ENCODE assay signal across 12 cellular contexts in the genomic region with DNA sequence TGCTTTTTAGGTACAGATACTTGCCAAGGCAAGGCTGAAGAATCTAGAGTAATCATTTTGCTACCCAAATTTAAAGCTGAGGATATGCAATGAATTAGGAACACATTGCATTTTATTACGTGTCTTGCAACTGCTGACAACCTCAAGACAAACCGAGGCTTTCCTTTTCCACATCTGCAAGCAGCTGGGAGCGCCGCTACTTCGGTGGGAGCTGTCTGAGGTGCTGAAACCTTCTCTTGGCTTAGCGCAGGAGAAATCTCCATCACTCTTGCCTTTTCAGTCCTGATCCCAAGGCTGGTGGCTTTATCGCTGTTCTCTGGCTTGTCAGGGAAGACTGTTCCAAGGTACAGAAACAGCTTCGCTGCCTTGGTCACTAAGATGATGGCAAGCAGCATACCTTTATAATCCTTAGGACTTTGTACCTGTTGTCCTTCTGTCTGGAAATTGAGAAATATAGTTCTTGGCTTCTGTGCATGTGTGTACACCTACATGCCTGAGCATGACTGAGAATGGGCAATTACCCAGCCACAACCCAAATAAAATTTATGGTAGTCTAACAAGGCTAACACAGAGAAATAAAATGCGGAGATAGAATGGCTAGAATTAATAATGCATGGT. TPM values are rescaled to one million over a fixed set of nuclear protein-coding genes. Genes with fewer than 3 reads are reported as not detected.
A peak's percentile ranks its signal among the peaks of the same experiment; 100 is the strongest.
DNase-seq lines count a peak whose midpoint lies in the region; FAIRE-seq and TF ChIP-seq lines count a peak whose summit lies in the region.
"Not testable (repeated sequence)": the region's sequence is repeated elsewhere in the genome, so short reads cannot be mapped to it uniquely, and the experiment has no call there.
"Had no signal": no experiment of that assay in that cellular context is flagged by ENCODE, and none has a peak within 500 bp of the region (broad histone marks: within the 10 kb centered on the region; RNA-seq: fewer than 3 reads in every experiment).

No MANE protein-coding gene starts in this region.

- not testable (repeated sequence) for TF ChIP-seq RAD21 in SK-N-SH (IDR thresholded peaks at IDR 0.05; ENCODE audit: low read length)

- not testable (repeated sequence) for H3K4me2 ChIP-seq in SK-N-SH; neuronal stem cell (ENCODE audit: insufficient read depth, low read length, poor library complexity, severe bottlenecking)

- not testable (repeated sequence) for H2BK15ac ChIP-seq in neuronal stem cell (ENCODE audit: low read length)

- H3K23ac ChIP-seq in neuronal stem cell (ENCODE audit: low read depth, low read length, poor library complexity) = not testable (repeated sequence)

- not testable (repeated sequence) for H4K8ac ChIP-seq in neuronal stem cell (ENCODE audit: low read depth, low read length)

- POLR2A ChIA-PET in SK-N-SH (lab: Yijun Ruan, JAX) = not testable (repeated sequence)

- H3K9me3 ChIP-seq in SK-N-SH; adipocyte (ENCODE audit: control insufficient read depth, low read length); neuronal stem cell (replicated peaks in 1 of 2; ENCODE audit: control insufficient read depth in 2 of 2, insufficient read depth in 1 of 2, low read depth in 1 of 2, low read length in 2 of 2); uterus: not testable (repeated sequence)

- H3K9me3 Mint-ChIP-seq in endothelial cell (ENCODE audit: unreplicated experiment) = not testable (repeated sequence)

- not testable (repeated sequence) for H3K27ac ChIP-seq in SK-N-SH (ENCODE audit: low read depth in 2 of 2, low read length in 1 of 2); neuronal stem cell (replicated peaks; ENCODE audit: low read length); uterus

- H3K4ac ChIP-seq in neuronal stem cell (ENCODE audit: low read length) = not testable (repeated sequence)

- H3K9ac ChIP-seq in SK-N-SH; adipocyte (ENCODE audit: low read length); neuronal stem cell (ENCODE audit: low read depth, low read length, poor library complexity): not testable (repeated sequence)

- not testable (repeated sequence) for H3K79me2 ChIP-seq in SK-N-SH (ENCODE audit: insufficient read depth)

- H2AFZ ChIP-seq in SK-N-SH (ENCODE audit: low read depth); neuronal stem cell (ENCODE audit: low read length): not testable (repeated sequence)

- not testable (repeated sequence) for H3K4me3 Mint-ChIP-seq in endothelial cell (ENCODE audit: unreplicated experiment)

- not testable (repeated sequence) for TF ChIP-seq EP300 in SK-N-SH (IDR thresholded peaks at IDR 0.05; ENCODE audit: borderline replicate concordance in 1 of 2, low read depth in 1 of 2, low read length in 1 of 2)

- not testable (repeated sequence) for H2AK5ac ChIP-seq in neuronal stem cell (ENCODE audit: low read depth, low read length)

- not testable (repeated sequence) for H3K27me3 ChIP-seq in SK-N-SH (ENCODE audit: insufficient read depth); adipocyte (replicated peaks; ENCODE audit: control insufficient read depth, insufficient read depth, low read length); neuronal stem cell (ENCODE audit: control insufficient read depth in 3 of 3, insufficient read depth in 3 of 3, low read depth in 1 of 3, low read length in 3 of 3); uterus

- not testable (repeated sequence) for H3K36me3 ChIP-seq in SK-N-SH (replicated peaks in 1 of 2; ENCODE audit: control insufficient read depth in 1 of 2, insufficient read depth in 2 of 2, low read length in 1 of 2); adipocyte (ENCODE audit: control insufficient read depth, insufficient read depth, low read length, severe bottlenecking); neuronal stem cell (replicated peaks in 1 of 2; ENCODE audit: control insufficient read depth in 2 of 2, insufficient read depth in 2 of 2, low read length in 2 of 2); uterus

- H2BK12ac ChIP-seq in neuronal stem cell (ENCODE audit: low read length) = not testable (repeated sequence)

- H2BK5ac ChIP-seq in neuronal stem cell (ENCODE audit: low read length) = not testable (repeated sequence)

- H3K79me1 ChIP-seq in neuronal stem cell (ENCODE audit: low read depth, low read length) = not testable (repeated sequence)

- H4K20me1 ChIP-seq in SK-N-SH (ENCODE audit: insufficient read depth) = not testable (repeated sequence)

- not testable (repeated sequence) for TF ChIP-seq CTCF in SK-N-SH (IDR thresholded peaks at IDR 0.05); endothelial cell (IDR thresholded peaks at IDR 0.05; ENCODE audit: unreplicated experiment); uterus (IDR thresholded peaks at IDR 0.05)

- H3K27me3 Mint-ChIP-seq in endothelial cell (ENCODE audit: unreplicated experiment) = not testable (repeated sequence)

- FAIRE-seq in GM19239 (lab: Jason Lieb, UNC) = peak; percentile 35

- not testable (repeated sequence) for DNase-seq in GM19239 (ENCODE audit: insufficient read length, low spot score); SK-N-SH
- DNase-seq in LHCN-M2 (ENCODE audit: low read depth) (peak; percentile 5), adipocyte (ENCODE audit: low read depth) (peak; percentile 50), endothelial cell (ENCODE audit: low spot score) (peak; percentile 82), iPS-NIHi7 (ENCODE audit: extremely low spot score) (peak; percentile 7), neuronal stem cell (ENCODE audit: low spot score) (peak; percentile 77), uterus (peak; percentile 36 to 62)

- not testable (repeated sequence) for H3K9me2 ChIP-seq in SK-N-SH

- not testable (repeated sequence) for H3K18ac ChIP-seq in neuronal stem cell (ENCODE audit: low read length)

- not testable (repeated sequence) for H4K91ac ChIP-seq in neuronal stem cell (ENCODE audit: low read depth, low read length, poor library complexity)

- not testable (repeated sequence) for H2BK120ac ChIP-seq in neuronal stem cell (ENCODE audit: low read depth, low read length)

- H3K36me3 Mint-ChIP-seq in endothelial cell (ENCODE audit: low read depth, unreplicated experiment) = not testable (repeated sequence)

- TF ChIP-seq POLR2A in uterus (IDR thresholded peaks at IDR 0.05) = not testable (repeated sequence)

- not testable (repeated sequence) for H3K4me1 ChIP-seq in SK-N-SH (ENCODE audit: control insufficient read depth in 1 of 2, insufficient read depth in 2 of 2, low read depth in 1 of 2, low read length in 1 of 2); adipocyte (ENCODE audit: control insufficient read depth, insufficient read depth, low read length); neuronal stem cell (ENCODE audit: control insufficient read depth in 2 of 2, insufficient read depth in 1 of 2, low read depth in 1 of 2, low read length in 2 of 2); uterus

- H3K14ac ChIP-seq in neuronal stem cell (ENCODE audit: low read length) = not testable (repeated sequence)

- not testable (repeated sequence) for H3F3A ChIP-seq in SK-N-SH (replicated peaks; ENCODE audit: insufficient read depth)

- intact Hi-C loops in uterus (cut with DNase I; ENCODE audit: low total_unique reads) = not testable (repeated sequence)

- 46% methylated on average over 8 of the region's 9 CpGs for WGBS in SK-N-SH (ENCODE audit: low lambda C conversion rate)
- WGBS in neuronal stem cell (ENCODE audit: extremely low coverage in 2 of 2, insufficient read length in 2 of 2, insufficient replicate concordance in 1 of 2), 2 donors = no CpG with 5 or more reads among the region's 9 CpGs

- H3K27ac Mint-ChIP-seq in endothelial cell (ENCODE audit: unreplicated experiment) = not testable (repeated sequence)

- CTCF ChIA-PET in SK-N-SH (lab: Yijun Ruan, JAX) = not testable (repeated sequence)

- H3K4me3 ChIP-seq in SK-N-SH (ENCODE audit: low read depth in 2 of 2, low read length in 1 of 2); adipocyte (ENCODE audit: low read length); neuronal stem cell (ENCODE audit: low read length in 2 of 2); uterus: not testable (repeated sequence)

- not testable (repeated sequence) for H3K4me1 Mint-ChIP-seq in endothelial cell (ENCODE audit: unreplicated experiment)

TF ChIP-seq in SK-N-SH, 30 proteins besides CTCF, POLR2A, EP300 and RAD21:
- TF ChIP-seq, protein P1, sequence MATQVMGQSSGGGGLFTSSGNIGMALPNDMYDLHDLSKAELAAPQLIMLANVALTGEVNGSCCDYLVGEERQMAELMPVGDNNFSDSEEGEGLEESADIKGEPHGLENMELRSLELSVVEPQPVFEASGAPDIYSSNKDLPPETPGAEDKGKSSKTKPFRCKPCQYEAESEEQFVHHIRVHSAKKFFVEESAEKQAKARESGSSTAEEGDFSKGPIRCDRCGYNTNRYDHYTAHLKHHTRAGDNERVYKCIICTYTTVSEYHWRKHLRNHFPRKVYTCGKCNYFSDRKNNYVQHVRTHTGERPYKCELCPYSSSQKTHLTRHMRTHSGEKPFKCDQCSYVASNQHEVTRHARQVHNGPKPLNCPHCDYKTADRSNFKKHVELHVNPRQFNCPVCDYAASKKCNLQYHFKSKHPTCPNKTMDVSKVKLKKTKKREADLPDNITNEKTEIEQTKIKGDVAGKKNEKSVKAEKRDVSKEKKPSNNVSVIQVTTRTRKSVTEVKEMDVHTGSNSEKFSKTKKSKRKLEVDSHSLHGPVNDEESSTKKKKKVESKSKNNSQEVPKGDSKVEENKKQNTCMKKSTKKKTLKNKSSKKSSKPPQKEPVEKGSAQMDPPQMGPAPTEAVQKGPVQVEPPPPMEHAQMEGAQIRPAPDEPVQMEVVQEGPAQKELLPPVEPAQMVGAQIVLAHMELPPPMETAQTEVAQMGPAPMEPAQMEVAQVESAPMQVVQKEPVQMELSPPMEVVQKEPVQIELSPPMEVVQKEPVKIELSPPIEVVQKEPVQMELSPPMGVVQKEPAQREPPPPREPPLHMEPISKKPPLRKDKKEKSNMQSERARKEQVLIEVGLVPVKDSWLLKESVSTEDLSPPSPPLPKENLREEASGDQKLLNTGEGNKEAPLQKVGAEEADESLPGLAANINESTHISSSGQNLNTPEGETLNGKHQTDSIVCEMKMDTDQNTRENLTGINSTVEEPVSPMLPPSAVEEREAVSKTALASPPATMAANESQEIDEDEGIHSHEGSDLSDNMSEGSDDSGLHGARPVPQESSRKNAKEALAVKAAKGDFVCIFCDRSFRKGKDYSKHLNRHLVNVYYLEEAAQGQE (IDR thresholded peaks at IDR 0.05; ENCODE audit: low read depth, low read length) = peak; percentile 74; the same call in 1 of the 2 replicates
TF ChIP-seq in SK-N-SH: peak in this region for 1; not testable (repeated sequence) for 29.

RNA-seq across cellular contexts. Expression of a gene that starts 3.4 kb away (rescaled TPM):
- total RNA-seq in LHCN-M2 (2014; rRNA removed) = not detected in 2 replicates
- polyA plus RNA-seq in LHCN-M2 (2012) = not detected
- polyA plus RNA-seq in SK-N-SH (2012; rRNA removed) = 0.10 TPM in 1 of 2 replicates, not detected in the other
- 0.05 and 0.18 TPM in 2 replicates for polyA plus RNA-seq in SK-N-SH (2012; cell fraction: cytosol; rRNA removed)
- 0.02 and 0.06 TPM in 2 replicates for polyA plus RNA-seq in SK-N-SH (2012; cell fraction: nucleus; rRNA removed)
- total RNA-seq in endothelial cell (ENCODE audit: unreplicated experiment) = 1.4 TPM
- polyA plus RNA-seq in neuronal stem cell (2013, experiment 1 of 2) = 3.7 TPM
- 3.8 TPM for polyA plus RNA-seq in neuronal stem cell (2013, experiment 2 of 2)
- total RNA-seq in uterus = 100 to 1,000 TPM in 1 of 4 donors, 10 to 100 TPM in 2, 1 to 10 TPM in 1; 4.1 to 107 (median 42.7) TPM
- total RNA-seq: natural killer cell treated with Interleukin-12 subunit alpha and Interleukin-12 subunit beta and Interleukin-15 and Interleukin-18, amount 100 ng/mL, for 72 hours; T-helper 1 cell treated with Interleukin-12 subunit alpha and Interleukin-12 subunit beta and Interleukin-4 antibody, amounts not matched to agents 30 ng/mL and 1 ng/mL, for 36 hours; thoracic aorta had no signal
- polyA plus RNA-seq: smooth muscle cell had no signal
